In genomic region chr6:17414395-17414794, GRCh38 we compare ENCODE assay signal across 1 cellular context. TPM values are rescaled to one million over a fixed set of nuclear protein-coding genes. Genes with fewer than 3 reads are reported as not detected.
"Had no signal": no experiment of that assay in that cellular context is flagged by ENCODE, and none has a peak within 500 bp of the region (broad histone marks: within the 10 kb centered on the region; RNA-seq: fewer than 3 reads in every experiment).

No MANE protein-coding gene starts in this region.

RNA-seq across cellular contexts. Expression of gene CAP2, which starts 21.0 kb away (rescaled TPM):
- polyA plus RNA-seq: IgD-negative memory B cell had no signal
